Comparison of ENCODE assay signal across 21 cellular contexts in genomic region chr3:30700702-30701321, GRCh38.
"Had no signal": no experiment of that assay in that cellular context is flagged by ENCODE, and none has a peak within 500 bp of the region (broad histone marks: within the 10 kb centered on the region; RNA-seq: fewer than 3 reads in every experiment).

No MANE protein-coding gene starts in this region.

- H2AFZ ChIP-seq: hepatocyte had no signal

- H3K4me2 ChIP-seq: hepatocyte had no signal

- H3K79me2 ChIP-seq: hepatocyte had no signal

- H3K27ac ChIP-seq: ascending aorta, coronary artery, gastroesophageal sphincter, hepatocyte, spleen, tibial nerve had no signal

- H3K9me3 Mint-ChIP-seq: effector memory CD8-positive, alpha-beta T cell had no signal

- DNase-seq: activated CD4-positive, alpha-beta T cell treated with anti-CD3 and anti-CD28 coated beads, Interleukin-2, amount 50 U/mL, for 1 hour; activated CD4-positive, CD25-positive, alpha-beta regulatory T cell treated with anti-CD3 and anti-CD28 coated beads, Interleukin-2, amount 50 U/mL, for 72 hours; activated naive CD8-positive, alpha-beta T cell treated with anti-CD3 and anti-CD28 coated beads, Interleukin-2, amount 10 ng/mL, durations not matched to agents 7 days and 5 days; effector memory CD8-positive, alpha-beta T cell; islet precursor cell; left cardiac atrium; left ventricle myocardium superior; posterior cingulate gyrus; right cardiac atrium; spleen; stimulated activated naive CD4-positive, alpha-beta T cell treated with Interleukin-2 at 50 U/mL for 16 hours; SW 1271; T-helper 17 cell; T1000 had no signal

- H3K36me3 ChIP-seq: gastroesophageal sphincter had no signal

- H3K4me1 Mint-ChIP-seq: activated naive CD8-positive, alpha-beta T cell treated with anti-CD3 and anti-CD28 coated beads, Interleukin-2, amount 10 ng/mL, durations not matched to agents 7 days and 5 days had no signal

- H3K27ac Mint-ChIP-seq: activated naive CD8-positive, alpha-beta T cell treated with anti-CD3 and anti-CD28 coated beads, Interleukin-2, amount 10 ng/mL, durations not matched to agents 7 days and 5 days; activated T-helper 2 cell treated with anti-CD3 and anti-CD28 coated beads, Interferon-gamma antibody, Interleukin-2, Interleukin-4, amounts not matched to agents 10 μg/mL and 5 μg/mL and 100 μg/mL, durations not matched to agents 14 hours and 24 hours and 36 hours; brain; T-helper 17 cell had no signal

- H3K9me3 ChIP-seq: ascending aorta had no signal

- ATAC-seq: effector memory CD8-positive, alpha-beta T cell; gastroesophageal sphincter; left cardiac atrium; left ventricle myocardium superior; right cardiac atrium; T-helper 17 cell had no signal

- H3K27me3 Mint-ChIP-seq: activated naive CD8-positive, alpha-beta T cell treated with anti-CD3 and anti-CD28 coated beads, Interleukin-2, amount 10 ng/mL, durations not matched to agents 7 days and 5 days; brain; effector memory CD8-positive, alpha-beta T cell; T-helper 17 cell had no signal

- H3K36me3 Mint-ChIP-seq: brain had no signal

- H3K4me3 Mint-ChIP-seq: activated naive CD8-positive, alpha-beta T cell treated with anti-CD3 and anti-CD28 coated beads, Interleukin-2, amount 10 ng/mL, durations not matched to agents 7 days and 5 days; brain; effector memory CD8-positive, alpha-beta T cell; T-helper 17 cell had no signal

- H3K27me3 ChIP-seq: ascending aorta, gastroesophageal sphincter, hepatocyte, spleen, tibial nerve had no signal

- H3K4me3 ChIP-seq: ascending aorta, coronary artery, gastroesophageal sphincter, hepatocyte, spleen, tibial nerve had no signal
